In genomic region chr22:45576730-45577464, GRCh38 we compare ENCODE assay signal across 23 cellular contexts.
"Had no signal": no experiment of that assay in that cellular context is flagged by ENCODE, and none has a peak within 500 bp of the region (broad histone marks: within the 10 kb centered on the region; RNA-seq: fewer than 3 reads in every experiment).

No MANE protein-coding gene starts in this region.

- ATAC-seq: activated CD8-positive, alpha-beta T cell treated with anti-CD3 and anti-CD28 coated beads for 36 hours; body of pancreas; PC-3 had no signal

- H3K27me3 ChIP-seq: body of pancreas, Peyer's patch, SJSA1 had no signal

- H3K4me3 ChIP-seq: body of pancreas, Peyer's patch, SJSA1 had no signal

- H3K4me1 ChIP-seq: body of pancreas, Peyer's patch had no signal

- H3K9me2 ChIP-seq: SK-N-SH had no signal

- H3K9me3 ChIP-seq: body of pancreas, Peyer's patch, SK-N-SH had no signal

- H3K27ac ChIP-seq: body of pancreas, KMS-11, Peyer's patch, SJSA1 had no signal

- H3K4me2 ChIP-seq: KMS-11, SK-N-SH had no signal

- H3K9ac ChIP-seq: KMS-11, SK-N-SH had no signal

- DNase-seq: activated CD4-positive, alpha-beta T cell treated with anti-CD3 and anti-CD28 coated beads, Interleukin-2, amount 10 ng/mL, durations not matched to agents 24 days and 14 days; activated CD4-positive, alpha-beta T cell treated with anti-CD3 and anti-CD28 coated beads, Interleukin-2, amount 50 U/mL, for 4 hours; activated CD8-positive, alpha-beta T cell treated with anti-CD3 and anti-CD28 coated beads for 36 hours; activated gamma-delta T cell; activated naive CD4-positive, alpha-beta T cell treated with Interleukin-2 at 50 U/mL for 16 hours; activated naive CD8-positive, alpha-beta T cell treated with anti-CD3 and anti-CD28 coated beads, Interleukin-2, amount 10 ng/mL, durations not matched to agents 7 days and 5 days; activated T-cell treated with anti-CD3 and anti-CD28 coated beads, Interleukin-2, amount 50 U/mL, for 1 hour; amygdala; body of pancreas; caudate nucleus; NCI-H1105; NCI-H1436; NCI-H1694; NCI-H2029; NCI-H345; NCI-H524 treated with DMSO at 0.1 percent for 48 hours; PC-3; RPMI8226; SHP77 treated with DMSO at 0.1 percent for 48 hours; SK-N-SH had no signal

- H3K36me3 ChIP-seq: Peyer's patch had no signal
